Comparison of ENCODE assay signal across 1 cellular context in the genomic region with DNA sequence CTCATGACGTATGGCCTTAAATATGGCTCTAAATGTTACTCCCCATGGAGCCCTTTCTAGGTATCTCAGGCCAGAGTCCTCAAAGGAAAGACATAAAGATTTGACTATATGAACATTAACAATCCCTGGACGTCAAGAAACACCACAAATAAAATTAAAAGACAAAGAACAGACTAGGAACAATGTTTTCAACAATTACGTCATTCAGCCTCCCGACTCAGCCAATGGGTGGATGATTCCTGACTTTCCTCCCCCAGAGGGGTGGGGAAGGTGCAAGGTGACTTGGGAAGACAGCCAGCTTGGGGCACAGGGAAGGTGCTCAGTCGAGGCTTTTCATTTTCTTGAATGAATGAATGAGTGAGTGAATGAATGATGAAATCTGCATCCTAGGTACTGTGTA.
TF ChIP-seq lines count a peak whose summit lies in the region.

No MANE protein-coding gene starts in this region.

TF ChIP-seq in HCT116, 20 proteins besides CTCF, POLR2A, EP300 and RAD21 (continued from another document):
- TF ChIP-seq SRF (IDR thresholded peaks at IDR 0.05; ENCODE audit: low read depth) (no peak), TCF7L2 (IDR thresholded peaks at IDR 0.05; ENCODE audit: borderline replicate concordance, extremely low read depth, insufficient read depth, insufficient read length) (no peak), ZFX (IDR thresholded peaks at IDR 0.05) (no peak), SIN3A (IDR thresholded peaks at IDR 0.05; ENCODE audit: low read depth) (no peak), ELF1 (IDR thresholded peaks at IDR 0.05; ENCODE audit: borderline replicate concordance, low read depth) (no peak), CEBPB (IDR thresholded peaks at IDR 0.05; ENCODE audit: low read depth) (no peak), REST (IDR thresholded peaks at IDR 0.05; ENCODE audit: low read depth) (no peak)
